Comparison of ENCODE assay signal across 8 cellular contexts in genomic region chr3:115147329-115148141, GRCh38.
DNase-seq lines count a peak whose midpoint lies in the region; ATAC-seq, FAIRE-seq and TF ChIP-seq lines count a peak whose summit lies in the region.

No MANE protein-coding gene starts in this region.

- TF ChIP-seq CTCF in AG10803 (conservative IDR thresholded peaks at IDR 0.05; ENCODE audit: low read length): no peak

- ATAC-seq in GM19035 (IDR thresholded peaks at IDR 0.05; ENCODE audit: unreplicated experiment) (peak; percentile 77), HG03342 (IDR thresholded peaks at IDR 0.05; ENCODE audit: unreplicated experiment) (peak; percentile 78)

- FAIRE-seq in islet of Langerhans (lab: Jason Lieb, UNC): peak; percentile 100

- DNase-seq in AG10803 (ENCODE audit: low read depth) (peak; percentile 100), NCI-H345 treated with DMSO at 0.1 percent for 48 hours (lab: John Stamatoyannopoulos, UW; ENCODE audit: unreplicated experiment) (peak; percentile 95), cerebellar nuclear complex (lab: John Stamatoyannopoulos, UW) (peak; percentile 97 to 100)
- DNase-seq in activated CD4-positive, CD25-positive, alpha-beta regulatory T cell treated with anti-CD3 and anti-CD28 coated beads, Interleukin-2, amount 50 U/mL, for 72 hours: peak; percentile 91
- peak; percentile 89 to 93 for DNase-seq in stimulated activated CD4-positive, alpha-beta T cell treated with anti-CD3 and anti-CD28 coated beads, Interleukin-12 subunit alpha, Interleukin-12 subunit beta, amount 100 ng/mL, for 24 hours (ENCODE audit: low read depth in 2 of 2)

- H3K4me3 ChIP-seq in AG10803 (ENCODE audit: low read length): peak overlapping the region; percentile 81

Comparison
In these comparisons a context has a peak if more than half of its experiments do, and no peak if none do; other contexts are left out.
1. Peak in every context shown above with its lines: DNase-seq, ATAC-seq and H3K4me3 ChIP-seq.